Comparison of ENCODE assay signal across 33 cellular contexts in the genomic region with DNA sequence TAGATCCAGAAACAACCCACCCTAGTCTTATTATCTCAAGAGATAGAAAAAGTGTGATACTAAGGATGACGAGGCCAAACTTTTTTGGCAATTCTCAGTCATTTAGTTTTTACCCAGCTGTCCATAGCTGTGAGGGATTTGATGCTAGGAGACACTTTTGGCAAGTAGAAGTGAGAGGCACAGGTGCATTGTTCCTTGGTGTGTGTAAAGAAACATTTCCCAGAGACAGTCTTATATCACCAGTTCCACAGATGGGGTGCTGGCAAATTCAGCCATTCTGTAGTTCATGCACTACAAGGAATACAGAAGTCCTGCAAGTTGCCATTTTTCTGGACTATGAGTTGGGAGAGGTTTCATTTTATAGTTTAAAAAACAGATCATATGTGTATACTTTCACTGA.
"Had no signal": no experiment of that assay in that cellular context is flagged by ENCODE, and none has a peak within 500 bp of the region (broad histone marks: within the 10 kb centered on the region; RNA-seq: fewer than 3 reads in every experiment).

No MANE protein-coding gene starts in this region.

- DNase-seq: Karpas-422, Kasumi-1, MG63, MM.1S, MV-4-11, NCI-H1048, NCI-H1092, NCI-H1092 treated with DMSO at 0.1 percent for 48 hours, NCI-H1105, NCI-H1105 treated with DMSO at 0.1 percent for 48 hours, NCI-H1417, NCI-H1417 treated with DMSO at 0.1 percent for 48 hours, NCI-H1436, NCI-H1436 treated with DMSO at 0.1 percent for 48 hours, NCI-H146, NCI-H1694, NCI-H1694 treated with DMSO at 0.1 percent for 48 hours, NCI-H187, NCI-H187 treated with DMSO at 0.1 percent for 48 hours, NCI-H1930, NCI-H2029, NCI-H2029 treated with DMSO at 0.1 percent for 48 hours, NCI-H2081, NCI-H2081 treated with DMSO at 0.1 percent for 48 hours, NCI-H2107, NCI-H2171, NCI-H2171 treated with DMSO at 0.1 percent for 48 hours, NCI-H2227 treated with DMSO at 0.1 percent for 48 hours, NCI-H226, NCI-H345, NCI-H446, NCI-H446 treated with DMSO at 0.1 percent for 48 hours, NCI-H510A had no signal
